ENCODE assay signal across 15 cellular contexts in the genomic region with DNA sequence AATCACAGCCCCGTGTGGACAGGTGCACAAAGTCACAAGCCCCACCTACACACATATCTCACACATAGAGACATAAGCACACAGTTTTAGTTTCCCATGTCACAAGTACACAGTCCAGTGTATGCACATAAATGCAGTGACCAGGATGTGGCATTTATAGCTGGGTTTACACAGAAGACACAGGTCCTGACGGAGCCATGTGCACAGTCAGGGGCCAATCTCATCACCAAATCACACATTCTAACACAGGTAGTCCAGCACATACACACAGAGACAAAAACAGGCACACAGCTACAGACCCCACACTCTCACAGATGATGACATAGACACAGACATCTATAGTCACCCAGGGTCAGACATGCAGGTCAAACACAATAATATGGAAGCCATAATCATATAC. TPM values are rescaled to one million over a fixed set of nuclear protein-coding genes. Genes with fewer than 3 reads are reported as not detected.
DNase-seq lines count a peak whose midpoint lies in the region; ATAC-seq and TF ChIP-seq lines count a peak whose summit lies in the region.
"Had no signal": no experiment of that assay in that cellular context is flagged by ENCODE, and none has a peak within 500 bp of the region (broad histone marks: within the 10 kb centered on the region; RNA-seq: fewer than 3 reads in every experiment).

No MANE protein-coding gene starts in this region.

- H3K27ac ChIP-seq in right cardiac atrium (ENCODE audit: low read length) (peak overlapping the region; percentile 28), muscle layer of duodenum (ENCODE audit: low read length) (no peak overlapping the region), vagina (peak overlapping the region; percentile 91)
- H3K27ac ChIP-seq: cardiac muscle cell had no signal

- POLR2A ChIA-PET in activated CD8-positive, alpha-beta T cell treated with anti-CD3 and anti-CD28 coated beads, Interleukin-2, amount 10 ng/mL, durations not matched to agents 7 days and 5 days (lab: Charles Lee) = no interaction called here

- H3K4me1 ChIP-seq in right cardiac atrium (ENCODE audit: control insufficient read depth, insufficient read depth, low read length) (peaks cover 5% of the 10 kb centered on the region), muscle layer of duodenum (ENCODE audit: control insufficient read depth in 1 of 2, insufficient read depth in 2 of 2, low read length in 2 of 2) (peaks cover 0 to 13% of the 10 kb centered on the region in 2 donors), vagina (peaks cover 47% of the 10 kb centered on the region)

- WGBS in right cardiac atrium = 59% methylated on average over 2 of the region's 2 CpGs

- no peak overlapping the region for H3K4me3 ChIP-seq in right cardiac atrium (ENCODE audit: low read length)
- H3K4me3 ChIP-seq in choroid plexus epithelial cell (ENCODE audit: low read depth, low read length) = peak overlapping the region; percentile 82
- H3K4me3 ChIP-seq in muscle layer of duodenum (ENCODE audit: low read depth in 1 of 2, low read length in 2 of 2) = peak overlapping the region; percentile 68 to 78
- peak overlapping the region; percentile 90 to 96 for H3K4me3 ChIP-seq in vagina
- H3K4me3 ChIP-seq: cardiac muscle cell had no signal

- no peaks in the 10 kb centered on the region for H3K9me3 ChIP-seq in right cardiac atrium (ENCODE audit: control insufficient read depth, low read length)
- H3K9me3 ChIP-seq in muscle layer of duodenum (ENCODE audit: control insufficient read depth in 1 of 2, low read length in 2 of 2) = no peaks in the 10 kb centered on the region
- no peaks in the 10 kb centered on the region for H3K9me3 ChIP-seq in vagina

- TF ChIP-seq POLR2A in vagina (IDR thresholded peaks at IDR 0.05) = no peak

- no peak overlapping the region for H3K4me3 Mint-ChIP-seq in activated CD8-positive, alpha-beta T cell treated with anti-CD3 and anti-CD28 coated beads, Interleukin-2, amount 10 ng/mL, durations not matched to agents 7 days and 5 days
- H3K4me3 Mint-ChIP-seq: HFFc6, nephron progenitor cell had no signal

- H3K9me3 Mint-ChIP-seq in activated CD8-positive, alpha-beta T cell treated with anti-CD3 and anti-CD28 coated beads, Interleukin-2, amount 10 ng/mL, durations not matched to agents 7 days and 5 days (ENCODE audit: insufficient read depth) = no peaks in the 10 kb centered on the region
- H3K9me3 Mint-ChIP-seq: HFFc6, nephron progenitor cell had no signal

- H3K36me3 ChIP-seq in muscle layer of duodenum (ENCODE audit: control insufficient read depth in 1 of 2, insufficient read depth in 2 of 2, low read length in 2 of 2) = peaks cover 12 to 30% of the 10 kb centered on the region in 2 donors
- peaks cover 0 to 27% of the 10 kb centered on the region in 2 donors for H3K36me3 ChIP-seq in vagina
- H3K36me3 ChIP-seq: cardiac muscle cell had no signal

- DNase-seq in right cardiac atrium = no peak
- DNase-seq in left cardiac atrium = no peak
- DNase-seq in choroid plexus epithelial cell (ENCODE audit: low read depth) = no peak
- DNase-seq in vagina (ENCODE audit: extremely low spot score in 2 of 2) = no peak
- DNase-seq in NCI-H1092 (lab: John Stamatoyannopoulos, UW) = no peak
- DNase-seq in activated CD8-positive, alpha-beta T cell treated with anti-CD3 and anti-CD28 coated beads, Interleukin-2, amount 10 ng/mL, durations not matched to agents 7 days and 5 days = no peak
- DNase-seq: AML-193, DMS 273 treated with DMSO at 0.1 percent for 48 hours, HFFc6, NCI-H2029 treated with DMSO at 0.1 percent for 48 hours, nephron progenitor cell, T1000 had no signal

- H3K36me3 Mint-ChIP-seq in activated CD8-positive, alpha-beta T cell treated with anti-CD3 and anti-CD28 coated beads, Interleukin-2, amount 10 ng/mL, durations not matched to agents 7 days and 5 days (ENCODE audit: low read depth) = peaks cover 5% of the 10 kb centered on the region

- peaks cover 2% of the 10 kb centered on the region for H3K4me1 Mint-ChIP-seq in activated CD8-positive, alpha-beta T cell treated with anti-CD3 and anti-CD28 coated beads, Interleukin-2, amount 10 ng/mL, durations not matched to agents 7 days and 5 days (ENCODE audit: low read depth)

- CTCF ChIA-PET in activated CD8-positive, alpha-beta T cell treated with anti-CD3 and anti-CD28 coated beads, Interleukin-2, amount 10 ng/mL, durations not matched to agents 7 days and 5 days (lab: Charles Lee) = no interaction called here

- no peaks in the 10 kb centered on the region for H3K27me3 Mint-ChIP-seq in activated CD8-positive, alpha-beta T cell treated with anti-CD3 and anti-CD28 coated beads, Interleukin-2, amount 10 ng/mL, durations not matched to agents 7 days and 5 days (ENCODE audit: low read depth)

- no peak for TF ChIP-seq CTCF in choroid plexus epithelial cell (conservative IDR thresholded peaks at IDR 0.05; ENCODE audit: low read depth, low read length)
- TF ChIP-seq CTCF in vagina (IDR thresholded peaks at IDR 0.05) = no peak

- no peak for ATAC-seq in right cardiac atrium
- ATAC-seq in left cardiac atrium = no peak
- no peak for ATAC-seq in GM18511 (IDR thresholded peaks at IDR 0.05; ENCODE audit: unreplicated experiment)
- no peak for ATAC-seq in activated CD8-positive, alpha-beta T cell treated with anti-CD3 and anti-CD28 coated beads, Interleukin-2, amount 10 ng/mL, durations not matched to agents 7 days and 5 days

- intact Hi-C loops in right cardiac atrium (cut with DNase I) (no loop called here), left cardiac atrium (cut with DNase I) (no loop called here), vagina (cut with DNase I) (no loop called here)

- H3K27me3 ChIP-seq in right cardiac atrium (ENCODE audit: control insufficient read depth, insufficient read depth) (no peaks in the 10 kb centered on the region), muscle layer of duodenum (ENCODE audit: low read depth, low read length) (no peaks in the 10 kb centered on the region), vagina (no peaks in the 10 kb centered on the region)
- H3K27me3 ChIP-seq: cardiac muscle cell had no signal

- no peak overlapping the region for H3K27ac Mint-ChIP-seq in activated CD8-positive, alpha-beta T cell treated with anti-CD3 and anti-CD28 coated beads, Interleukin-2, amount 10 ng/mL, durations not matched to agents 7 days and 5 days
- H3K27ac Mint-ChIP-seq: HFFc6, nephron progenitor cell had no signal

RNA-seq across cellular contexts. Expression of a gene that starts 2.2 kb away (rescaled TPM):
- total RNA-seq in right cardiac atrium (10 to 100 TPM; 18.6 to 22.9 (median 20.4) TPM), left cardiac atrium (10 to 100 TPM; 17.6 to 24.6 TPM), vagina (66.0 TPM)
- polyA plus RNA-seq in right cardiac atrium = 12.4 TPM
- total RNA-seq in activated CD8-positive, alpha-beta T cell treated with anti-CD3 and anti-CD28 coated beads, Interleukin-2, amount 10 ng/mL, durations not matched to agents 7 days and 5 days = 1 to 10 TPM; 5.1 to 6.0 TPM

RNA-seq across cellular contexts. Expression of a gene that starts 28.4 kb away (rescaled TPM):
- total RNA-seq in right cardiac atrium (10 to 100 TPM; 22.8 to 34.0 (median 29.0) TPM), left cardiac atrium (10 to 100 TPM; 20.1 to 32.0 TPM), vagina (51.1 TPM)
- 23.8 TPM for polyA plus RNA-seq in right cardiac atrium
- 10 to 100 TPM; 21.5 to 27.2 TPM for total RNA-seq in activated CD8-positive, alpha-beta T cell treated with anti-CD3 and anti-CD28 coated beads, Interleukin-2, amount 10 ng/mL, durations not matched to agents 7 days and 5 days

RNA-seq across cellular contexts. Expression of a gene that starts 28.6 kb away (rescaled TPM):
- total RNA-seq in right cardiac atrium (10 to 100 TPM in 2 of 4 donors, 1 to 10 TPM in 2; 7.6 to 15.8 (median 10.8) TPM), left cardiac atrium (10 to 100 TPM; 12.4 to 17.6 TPM), vagina (92.6 TPM)
- 13.4 TPM for polyA plus RNA-seq in right cardiac atrium
- total RNA-seq in activated CD8-positive, alpha-beta T cell treated with anti-CD3 and anti-CD28 coated beads, Interleukin-2, amount 10 ng/mL, durations not matched to agents 7 days and 5 days = 1 to 10 TPM; 4.7 to 5.3 TPM
